Comparison of ENCODE assay signal across 8 cellular contexts in genomic region chr4:173243917-173244658, GRCh38.
DNase-seq lines count a peak whose midpoint lies in the region; ATAC-seq lines count a peak whose summit lies in the region.

No MANE protein-coding gene starts in this region.

- peak; percentile 88 for ATAC-seq in HG02885 (IDR thresholded peaks at IDR 0.05; ENCODE audit: poor library complexity, unreplicated experiment)
- peak; percentile 40 for ATAC-seq in stimulated activated effector memory CD8-positive, alpha-beta T cell treated with anti-CD3 and anti-CD28 coated beads, Interleukin-12 subunit alpha, Interleukin-12 subunit beta, amount 100 ng/mL, for 72 hours

- H3K4me1 Mint-ChIP-seq in stimulated activated effector memory CD8-positive, alpha-beta T cell treated with anti-CD3 and anti-CD28 coated beads, Interleukin-12 subunit alpha, Interleukin-12 subunit beta, amount 100 ng/mL, for 72 hours, result peaks cover 24% of the 10 kb centered on the region

- no peaks in the 10 kb centered on the region for H3K36me3 Mint-ChIP-seq in stimulated activated effector memory CD8-positive, alpha-beta T cell treated with anti-CD3 and anti-CD28 coated beads, Interleukin-12 subunit alpha, Interleukin-12 subunit beta, amount 100 ng/mL, for 72 hours

- DNase-seq in NCI-H82 (lab: John Stamatoyannopoulos, UW), result peak; percentile 12
- DNase-seq in NCI-H82 treated with DMSO at 0.1 percent for 48 hours (lab: John Stamatoyannopoulos, UW; ENCODE audit: unreplicated experiment), result no peak
- DNase-seq in NCI-H146 treated with DMSO at 0.1 percent for 48 hours (lab: John Stamatoyannopoulos, UW; ENCODE audit: unreplicated experiment), result peak; percentile 11
- DNase-seq in stimulated activated effector memory CD8-positive, alpha-beta T cell treated with anti-CD3 and anti-CD28 coated beads, Interleukin-12 subunit alpha, Interleukin-12 subunit beta, amount 100 ng/mL, for 72 hours (ENCODE audit: low spot score in 2 of 2), result no peak
- DNase-seq in EL, result no peak
- DNase-seq in AG20443 (ENCODE audit: low spot score), result no peak
- DNase-seq in ureter (ENCODE audit: low spot score), result no peak

- no peaks in the 10 kb centered on the region for H3K9me3 Mint-ChIP-seq in stimulated activated effector memory CD8-positive, alpha-beta T cell treated with anti-CD3 and anti-CD28 coated beads, Interleukin-12 subunit alpha, Interleukin-12 subunit beta, amount 100 ng/mL, for 72 hours

- no peak overlapping the region for H3K27ac Mint-ChIP-seq in stimulated activated effector memory CD8-positive, alpha-beta T cell treated with anti-CD3 and anti-CD28 coated beads, Interleukin-12 subunit alpha, Interleukin-12 subunit beta, amount 100 ng/mL, for 72 hours

- H3K4me3 Mint-ChIP-seq in stimulated activated effector memory CD8-positive, alpha-beta T cell treated with anti-CD3 and anti-CD28 coated beads, Interleukin-12 subunit alpha, Interleukin-12 subunit beta, amount 100 ng/mL, for 72 hours, result no peak overlapping the region

Comparison
In these comparisons a context has a peak if more than half of its experiments do, and no peak if none do; other contexts are left out.
1. DNase-seq: peak in NCI-H82 (single experiment) and NCI-H146 treated with DMSO at 0.1 percent for 48 hours (single experiment); none in NCI-H82 treated with DMSO at 0.1 percent for 48 hours (single experiment), stimulated activated effector memory CD8-positive, alpha-beta T cell treated with anti-CD3 and anti-CD28 coated beads, Interleukin-12 subunit alpha, Interleukin-12 subunit beta, amount 100 ng/mL, for 72 hours (0 of 2), EL (single experiment), AG20443 (single experiment) and ureter (single experiment).